8 cellular contexts compared by ENCODE assay signal in the genomic region with DNA sequence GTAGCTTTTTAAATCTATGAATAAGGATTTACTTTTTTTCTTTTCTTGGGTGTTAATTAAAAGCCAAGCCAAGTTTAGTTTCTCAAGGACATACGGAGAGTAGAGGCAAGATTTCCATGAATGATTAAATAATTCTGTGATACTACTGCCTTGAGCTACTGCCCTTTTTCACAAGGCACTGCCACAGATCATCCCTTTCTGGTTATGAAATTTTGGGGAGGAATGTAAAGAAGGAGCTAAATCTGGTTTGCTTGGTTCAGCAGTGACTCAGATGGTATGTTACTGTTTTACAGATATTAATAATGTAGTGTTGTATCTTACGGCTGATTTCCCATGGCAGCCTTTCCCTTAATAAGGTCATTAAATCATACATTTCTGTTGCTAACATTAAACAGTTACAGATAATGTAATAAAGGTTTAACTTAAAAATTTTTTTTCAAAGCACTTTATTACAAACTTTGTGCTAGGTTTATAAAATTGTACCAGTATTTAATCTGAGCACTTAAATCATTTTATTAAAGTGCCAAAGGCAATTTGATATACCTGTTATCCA. TPM values are rescaled to one million over a fixed set of nuclear protein-coding genes. Genes with fewer than 3 reads are reported as not detected.
A peak's percentile ranks its signal among the peaks of the same experiment; 100 is the strongest.
DNase-seq lines count a peak whose midpoint lies in the region; ATAC-seq and TF ChIP-seq lines count a peak whose summit lies in the region.

No MANE protein-coding gene starts in this region.

- DNase-seq in NB4 (ENCODE audit: low read depth) (peak; percentile 41), colonic mucosa (no peak), nephron progenitor cell (no peak), mesenteric fat pad (ENCODE audit: low spot score) (no peak), NCI-H82 treated with DMSO at 0.1 percent for 48 hours (lab: John Stamatoyannopoulos, UW; ENCODE audit: unreplicated experiment) (no peak)
- no peak for DNase-seq in activated effector memory CD4-positive, alpha-beta T cell treated with Interleukin-2 at 50 U/mL for 16 hours

- H3K4me2 ChIP-seq in BLaER1: peak overlapping the region; percentile 64

- no peak for ATAC-seq in GM18858 (IDR thresholded peaks at IDR 0.05; ENCODE audit: unreplicated experiment)

- TF ChIP-seq CTCF in NB4 (IDR thresholded peaks at IDR 0.05; ENCODE audit: low read depth, low read length): no peak
- TF ChIP-seq CTCF in colonic mucosa (IDR thresholded peaks at IDR 0.05): no peak
- no peak for TF ChIP-seq CTCF in nephron progenitor cell (IDR thresholded peaks at IDR 0.05)

- intact Hi-C loops in colonic mucosa (cut with DNase I): no loop called here

- H4K20me1 ChIP-seq in BLaER1: peaks cover 66% of the 10 kb centered on the region

- H3K36me3 Mint-ChIP-seq in nephron progenitor cell (ENCODE audit: low read depth): peaks cover 22% of the 10 kb centered on the region

- H3K9ac ChIP-seq in BLaER1 (peak overlapping the region; percentile 97), colonic mucosa (ENCODE audit: low read depth in 2 of 2, low read length in 2 of 2) (peak overlapping the region; percentile 8 to 28)

- no peaks in the 10 kb centered on the region for H3K9me3 ChIP-seq in BLaER1
- no peaks in the 10 kb centered on the region for H3K9me3 ChIP-seq in colonic mucosa

- peaks cover 5% of the 10 kb centered on the region for H3K27me3 Mint-ChIP-seq in nephron progenitor cell (ENCODE audit: low read depth, poor library complexity)

- no peaks in the 10 kb centered on the region for H3K9me3 Mint-ChIP-seq in nephron progenitor cell

- H3K4me3 ChIP-seq in BLaER1 (peak overlapping the region; percentile 81), NB4 (ENCODE audit: low read depth, low read length) (peak overlapping the region; percentile 94), colonic mucosa (peak overlapping the region; percentile 78)

- H3K4me1 ChIP-seq in BLaER1: peaks cover 50% of the 10 kb centered on the region
- H3K4me1 ChIP-seq in colonic mucosa: peaks cover 10% of the 10 kb centered on the region

- peaks cover 14% of the 10 kb centered on the region for H3K36me3 ChIP-seq in BLaER1
- no peaks in the 10 kb centered on the region for H3K36me3 ChIP-seq in colonic mucosa

- H3K27ac Mint-ChIP-seq in nephron progenitor cell: peak overlapping the region; percentile 86

- peak overlapping the region; percentile 96 for H3K4me3 Mint-ChIP-seq in nephron progenitor cell

- H3K27me3 ChIP-seq in BLaER1 (no peaks in the 10 kb centered on the region), colonic mucosa (no peaks in the 10 kb centered on the region)

- no peak for TF ChIP-seq POLR2A in NB4 (IDR thresholded peaks at IDR 0.05; ENCODE audit: extremely low read depth, insufficient read length)

- H3K27ac ChIP-seq in BLaER1 (peak overlapping the region; percentile 94; the same call in 1 of the 2 replicates), colonic mucosa (peak overlapping the region; percentile 99)

- H3K4me1 Mint-ChIP-seq in nephron progenitor cell: peaks cover 52% of the 10 kb centered on the region

RNA-seq across cellular contexts. Expression of a gene that starts 2.6 kb away (rescaled TPM):
- 100 to 1,000 TPM in 1 of 2 donors, 10 to 100 TPM in 1; 94.2 to 150 TPM for total RNA-seq in colonic mucosa
- 160 TPM for total RNA-seq in mesenteric fat pad
